7 cellular contexts compared by ENCODE assay signal in genomic region chr5:139875957-139876356, GRCh38.
"Had no signal": no experiment of that assay in that cellular context is flagged by ENCODE, and none has a peak within 500 bp of the region (broad histone marks: within the 10 kb centered on the region; RNA-seq: fewer than 3 reads in every experiment).

No MANE protein-coding gene starts in this region.

- H2AFZ ChIP-seq: GM23338 had no signal

- H3K4me3 ChIP-seq: GM23338, HAP-1 had no signal

- ATAC-seq: GM23338, HCT116, HepG2 had no signal

- FAIRE-seq: HepG2 had no signal

- H3K4me2 ChIP-seq: GM23338 had no signal

- H3K36me3 ChIP-seq: HAP-1 had no signal

- DNase-seq: H7, KG1 had no signal

- H3K4me1 ChIP-seq: HAP-1 had no signal

- H3K27ac ChIP-seq: HL-60 had no signal
